ENCODE assay signal across 1 cellular context in the genomic region with DNA sequence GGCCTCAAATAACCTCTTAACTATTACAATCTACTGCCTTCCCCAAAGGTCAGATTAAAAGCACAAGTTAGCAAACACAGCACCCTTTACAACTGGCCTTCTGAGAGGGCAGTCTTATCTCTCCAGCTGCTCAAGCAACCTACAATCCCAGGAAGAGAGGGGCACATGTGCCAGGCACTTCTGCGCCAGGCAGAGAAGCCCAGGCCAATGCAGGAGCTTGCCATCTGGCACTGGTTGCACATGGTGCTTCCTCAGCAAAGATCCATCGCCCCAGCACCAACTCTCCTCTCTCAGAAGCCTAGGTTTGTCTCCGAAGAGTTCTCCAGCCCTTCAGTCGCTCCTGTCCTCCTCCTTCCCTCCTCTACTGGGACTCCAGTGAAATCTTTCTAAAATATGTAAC.
TF ChIP-seq lines count a peak whose summit lies in the region.

No MANE protein-coding gene starts in this region.

TF ChIP-seq in GM12878, 131 proteins besides CTCF, POLR2A, EP300 and RAD21:
- no peak for TF ChIP-seq GATAD2B (conservative IDR thresholded peaks at IDR 0.05; ENCODE audit: low read depth)
- TF ChIP-seq, protein P1, sequence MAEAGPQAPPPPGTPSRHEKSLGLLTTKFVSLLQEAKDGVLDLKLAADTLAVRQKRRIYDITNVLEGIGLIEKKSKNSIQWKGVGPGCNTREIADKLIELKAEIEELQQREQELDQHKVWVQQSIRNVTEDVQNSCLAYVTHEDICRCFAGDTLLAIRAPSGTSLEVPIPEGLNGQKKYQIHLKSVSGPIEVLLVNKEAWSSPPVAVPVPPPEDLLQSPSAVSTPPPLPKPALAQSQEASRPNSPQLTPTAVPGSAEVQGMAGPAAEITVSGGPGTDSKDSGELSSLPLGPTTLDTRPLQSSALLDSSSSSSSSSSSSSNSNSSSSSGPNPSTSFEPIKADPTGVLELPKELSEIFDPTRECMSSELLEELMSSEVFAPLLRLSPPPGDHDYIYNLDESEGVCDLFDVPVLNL (IDR thresholded peaks at IDR 0.05; ENCODE audit: low read depth, low read length): no peak
- TF ChIP-seq MXI1 (IDR thresholded peaks at IDR 0.05; ENCODE audit: low read depth, low read length): no peak
- TF ChIP-seq IKZF1 (conservative IDR thresholded peaks at IDR 0.05): no peak
- TF ChIP-seq NR2F1 (conservative IDR thresholded peaks at IDR 0.05): no peak
